In the genomic region with DNA sequence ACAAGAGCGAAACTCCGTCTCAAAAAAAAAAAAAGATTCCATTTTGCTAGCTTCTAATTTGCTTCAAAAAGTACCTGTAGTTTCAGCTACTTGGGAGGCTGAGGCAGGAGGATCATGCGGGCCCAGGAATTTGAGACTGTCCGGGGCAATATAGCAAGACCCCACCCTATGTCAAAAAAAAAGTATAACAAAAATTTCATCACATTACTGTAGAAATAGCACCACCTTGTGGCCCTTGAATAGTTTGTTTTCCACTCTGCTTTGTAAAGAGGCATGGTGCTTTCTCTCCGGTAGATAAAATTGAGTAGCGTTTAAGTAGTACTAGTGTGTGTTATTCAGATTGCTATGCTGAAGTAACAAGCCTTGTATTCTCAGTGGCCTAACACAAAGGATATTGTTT, we compare ENCODE assay signal across 8 cellular contexts. TPM values are rescaled to one million over a fixed set of nuclear protein-coding genes. Genes with fewer than 3 reads are reported as not detected.
DNase-seq lines count a peak whose midpoint lies in the region; ATAC-seq and TF ChIP-seq lines count a peak whose summit lies in the region.

No MANE protein-coding gene starts in this region.

- TF ChIP-seq CTCF in Panc1 (IDR thresholded peaks at IDR 0.05) (no peak), choroid plexus epithelial cell (conservative IDR thresholded peaks at IDR 0.05; ENCODE audit: low read depth, low read length) (peak; percentile 56), liver (IDR thresholded peaks at IDR 0.05; ENCODE audit: low read depth, low read length, missing input control) (peak; percentile 60), uterus (IDR thresholded peaks at IDR 0.05) (peak; percentile 44 to 75 (median 53))

- H3K36me3 Mint-ChIP-seq in activated CD8-positive, alpha-beta memory T cell treated with anti-CD3 and anti-CD28 coated beads, Interleukin-2, amount 10 ng/mL, durations not matched to agents 7 days and 5 days: no peaks in the 10 kb centered on the region

- intact Hi-C loops in Panc1 (cut with micrococcal nuclease; ENCODE audit: unreplicated experiment) (no loop called here), uterus (cut with DNase I; ENCODE audit: low total_unique reads) (no loop called here)

- no TSS peak for BruUV-seq in Panc1 (replicated peaks; lab: Mats Ljungman, UMichigan)

- no peak for DNase-seq in activated CD8-positive, alpha-beta memory T cell treated with anti-CD3 and anti-CD28 coated beads, Interleukin-2, amount 10 ng/mL, durations not matched to agents 7 days and 5 days
- DNase-seq in activated CD8-positive, alpha-beta memory T cell treated with anti-CD3 and anti-CD28 coated beads, Interleukin-2, amount 50 U/mL, for 48 hours: no peak
- DNase-seq in LHCN-M2 (ENCODE audit: low read depth) (peak; percentile 67), Panc1 (ENCODE audit: low read depth, low spot score) (peak; percentile 27), choroid plexus epithelial cell (ENCODE audit: low read depth) (peak; percentile 82), uterus (peak in 1 of 2 donors; percentile 31)

- H3K9me3 ChIP-seq in Panc1 (ENCODE audit: control insufficient read depth, insufficient read depth, low read depth, low read length): no peaks in the 10 kb centered on the region
- H3K9me3 ChIP-seq in liver (ENCODE audit: control insufficient read depth in 4 of 4, low read length in 3 of 4): no peaks in the 10 kb centered on the region
- H3K9me3 ChIP-seq in uterus: no peaks in the 10 kb centered on the region

- no peak for TF ChIP-seq POLR2A in uterus (IDR thresholded peaks at IDR 0.05)

- 37% methylated on average over 6 of the region's 6 CpGs for WGBS in liver

- no peak overlapping the region for H3K4me3 ChIP-seq in Panc1 (ENCODE audit: low read depth in 2 of 2, low read length in 2 of 2)
- H3K4me3 ChIP-seq in choroid plexus epithelial cell (ENCODE audit: low read depth, low read length): no peak overlapping the region
- no peak overlapping the region for H3K4me3 ChIP-seq in liver (ENCODE audit: low read depth in 1 of 3, low read length in 3 of 3)
- no peak overlapping the region for H3K4me3 ChIP-seq in uterus

- no peaks in the 10 kb centered on the region for H3K9me3 Mint-ChIP-seq in activated CD8-positive, alpha-beta memory T cell treated with anti-CD3 and anti-CD28 coated beads, Interleukin-2, amount 10 ng/mL, durations not matched to agents 7 days and 5 days (ENCODE audit: low read depth)

- H3K9ac ChIP-seq in liver (ENCODE audit: low read depth in 1 of 2, low read length in 2 of 2): no peak overlapping the region

- no peaks in the 10 kb centered on the region for H3K4me1 ChIP-seq in Panc1 (ENCODE audit: control insufficient read depth, insufficient read depth, low read length)
- H3K4me1 ChIP-seq in liver (ENCODE audit: control insufficient read depth in 4 of 4, insufficient read depth in 4 of 4, low read length in 3 of 4): peaks cover 0 to 2% (median 0%) of the 10 kb centered on the region in 4 donors
- H3K4me1 ChIP-seq in uterus: no peaks in the 10 kb centered on the region

- H3K27me3 ChIP-seq in Panc1 (ENCODE audit: control insufficient read depth, insufficient read depth, low read length): no peaks in the 10 kb centered on the region
- H3K27me3 ChIP-seq in liver (ENCODE audit: control insufficient read depth in 4 of 4, insufficient read depth in 4 of 4, low read length in 3 of 4): no peaks in the 10 kb centered on the region
- H3K27me3 ChIP-seq in uterus: no peaks in the 10 kb centered on the region

- ATAC-seq in activated CD8-positive, alpha-beta memory T cell treated with anti-CD3 and anti-CD28 coated beads, Interleukin-2, amount 10 ng/mL, durations not matched to agents 7 days and 5 days: peak; percentile 75
- ATAC-seq in Panc1: peak; percentile 82
- ATAC-seq in HG02938 (IDR thresholded peaks at IDR 0.05; ENCODE audit: unreplicated experiment): no peak

- H3K27ac ChIP-seq in Panc1 (ENCODE audit: low read length) (no peak overlapping the region), liver (ENCODE audit: low read depth in 1 of 2, low read length in 2 of 2) (no peak overlapping the region), uterus (no peak overlapping the region)

- CTCF ChIA-PET in activated CD8-positive, alpha-beta memory T cell treated with anti-CD3 and anti-CD28 coated beads, Interleukin-2, amount 10 ng/mL, durations not matched to agents 7 days and 5 days (lab: Charles Lee): interaction anchor here (0.8 to 2.0 kb wide), 6 partner anchors 13 to 341 kb away, joined by 3 to 23 read pairs (median 4); no protein-coding TSS in a partner anchor
- CTCF ChIA-PET in Panc1 (lab: Charles Lee): no interaction called here

- in situ Hi-C loops in Panc1 (cut with HindIII; ENCODE audit: low pct_unique_long_range_greater_than_20kb, low sequenced_read_pairs): no loop called here

- TF ChIP-seq RAD21 in liver (IDR thresholded peaks at IDR 0.05): peak; percentile 80 to 84

- H3K36me3 ChIP-seq in Panc1 (ENCODE audit: control insufficient read depth, insufficient read depth, low read length) (no peaks in the 10 kb centered on the region), liver (ENCODE audit: control insufficient read depth in 4 of 4, insufficient read depth in 3 of 4, low read depth in 1 of 4, low read length in 3 of 4) (no peaks in the 10 kb centered on the region), uterus (no peaks in the 10 kb centered on the region)

- H3K4me3 Mint-ChIP-seq in activated CD8-positive, alpha-beta memory T cell treated with anti-CD3 and anti-CD28 coated beads, Interleukin-2, amount 10 ng/mL, durations not matched to agents 7 days and 5 days: no peak overlapping the region

- peaks cover 3% of the 10 kb centered on the region for H3K4me1 Mint-ChIP-seq in activated CD8-positive, alpha-beta memory T cell treated with anti-CD3 and anti-CD28 coated beads, Interleukin-2, amount 10 ng/mL, durations not matched to agents 7 days and 5 days

- no peaks in the 10 kb centered on the region for H3K27me3 Mint-ChIP-seq in activated CD8-positive, alpha-beta memory T cell treated with anti-CD3 and anti-CD28 coated beads, Interleukin-2, amount 10 ng/mL, durations not matched to agents 7 days and 5 days

- POLR2A ChIA-PET in Panc1 (lab: Charles Lee): interaction anchor here (0.6 kb wide), 1 partner anchor 13 kb away, joined by 6 read pairs; no protein-coding TSS in a partner anchor

- H3K27ac Mint-ChIP-seq in activated CD8-positive, alpha-beta memory T cell treated with anti-CD3 and anti-CD28 coated beads, Interleukin-2, amount 10 ng/mL, durations not matched to agents 7 days and 5 days: no peak overlapping the region

TF ChIP-seq in liver, 16 proteins besides CTCF, POLR2A, EP300 and RAD21 (continues in another document):
- TF ChIP-seq FOXA1 (IDR thresholded peaks at IDR 0.05) (no peak), SP1 (IDR thresholded peaks at IDR 0.05) (no peak), EGR1 (IDR thresholded peaks at IDR 0.05; ENCODE audit: low read depth in 2 of 2) (no peak), HNF4A (conservative IDR thresholded peaks at IDR 0.05) (no peak), RXRA (IDR thresholded peaks at IDR 0.05) (no peak), HNF4G (IDR thresholded peaks at IDR 0.05) (no peak), YY1 (IDR thresholded peaks at IDR 0.05) (no peak), GABPA (IDR thresholded peaks at IDR 0.05 in 1 of 2, conservative IDR thresholded peaks at IDR 0.05 in 1 of 2) (no peak), FOXA2 (IDR thresholded peaks at IDR 0.05) (no peak), NR2F2 (IDR thresholded peaks at IDR 0.05) (no peak)
- TF ChIP-seq, protein P1, sequence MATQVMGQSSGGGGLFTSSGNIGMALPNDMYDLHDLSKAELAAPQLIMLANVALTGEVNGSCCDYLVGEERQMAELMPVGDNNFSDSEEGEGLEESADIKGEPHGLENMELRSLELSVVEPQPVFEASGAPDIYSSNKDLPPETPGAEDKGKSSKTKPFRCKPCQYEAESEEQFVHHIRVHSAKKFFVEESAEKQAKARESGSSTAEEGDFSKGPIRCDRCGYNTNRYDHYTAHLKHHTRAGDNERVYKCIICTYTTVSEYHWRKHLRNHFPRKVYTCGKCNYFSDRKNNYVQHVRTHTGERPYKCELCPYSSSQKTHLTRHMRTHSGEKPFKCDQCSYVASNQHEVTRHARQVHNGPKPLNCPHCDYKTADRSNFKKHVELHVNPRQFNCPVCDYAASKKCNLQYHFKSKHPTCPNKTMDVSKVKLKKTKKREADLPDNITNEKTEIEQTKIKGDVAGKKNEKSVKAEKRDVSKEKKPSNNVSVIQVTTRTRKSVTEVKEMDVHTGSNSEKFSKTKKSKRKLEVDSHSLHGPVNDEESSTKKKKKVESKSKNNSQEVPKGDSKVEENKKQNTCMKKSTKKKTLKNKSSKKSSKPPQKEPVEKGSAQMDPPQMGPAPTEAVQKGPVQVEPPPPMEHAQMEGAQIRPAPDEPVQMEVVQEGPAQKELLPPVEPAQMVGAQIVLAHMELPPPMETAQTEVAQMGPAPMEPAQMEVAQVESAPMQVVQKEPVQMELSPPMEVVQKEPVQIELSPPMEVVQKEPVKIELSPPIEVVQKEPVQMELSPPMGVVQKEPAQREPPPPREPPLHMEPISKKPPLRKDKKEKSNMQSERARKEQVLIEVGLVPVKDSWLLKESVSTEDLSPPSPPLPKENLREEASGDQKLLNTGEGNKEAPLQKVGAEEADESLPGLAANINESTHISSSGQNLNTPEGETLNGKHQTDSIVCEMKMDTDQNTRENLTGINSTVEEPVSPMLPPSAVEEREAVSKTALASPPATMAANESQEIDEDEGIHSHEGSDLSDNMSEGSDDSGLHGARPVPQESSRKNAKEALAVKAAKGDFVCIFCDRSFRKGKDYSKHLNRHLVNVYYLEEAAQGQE (IDR thresholded peaks at IDR 0.05): no peak
- TF ChIP-seq, protein P2, sequence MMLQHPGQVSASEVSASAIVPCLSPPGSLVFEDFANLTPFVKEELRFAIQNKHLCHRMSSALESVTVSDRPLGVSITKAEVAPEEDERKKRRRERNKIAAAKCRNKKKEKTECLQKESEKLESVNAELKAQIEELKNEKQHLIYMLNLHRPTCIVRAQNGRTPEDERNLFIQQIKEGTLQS (IDR thresholded peaks at IDR 0.05): no peak

RNA-seq across cellular contexts. Expression of gene MSTO1, which starts 18.2 kb away (rescaled TPM):
- total RNA-seq in activated CD8-positive, alpha-beta memory T cell treated with anti-CD3 and anti-CD28 coated beads, Interleukin-2, amount 10 ng/mL, durations not matched to agents 7 days and 5 days: 10 to 100 TPM; 60.3 to 62.7 TPM
- 25.5 and 31.5 TPM in 2 replicates for total RNA-seq in LHCN-M2 (2014; rRNA removed)
- polyA plus RNA-seq in LHCN-M2 (2012): 35.5 TPM
- 60.9 TPM for total RNA-seq in Panc1 (2021; ENCODE audit: unreplicated experiment)
- polyA plus RNA-seq in Panc1 (2012; ENCODE audit: insufficient read length): 55.6 TPM
- total RNA-seq in liver: 10 to 100 TPM in 1 of 2 donors, 1 to 10 TPM in 1; 8.9 to 22.9 TPM
- polyA plus RNA-seq in liver: 10 to 100 TPM; 14.6 to 21.8 TPM
- total RNA-seq in uterus: 10 to 100 TPM; 10.6 to 76.8 (median 38.6) TPM

RNA-seq across cellular contexts. Expression of gene ASH1L, which starts 29.2 kb away (rescaled TPM):
- 10 to 100 TPM; 34.0 to 52.9 TPM for total RNA-seq in activated CD8-positive, alpha-beta memory T cell treated with anti-CD3 and anti-CD28 coated beads, Interleukin-2, amount 10 ng/mL, durations not matched to agents 7 days and 5 days
- total RNA-seq in LHCN-M2 (2014; rRNA removed) (19.2 and 24.2 TPM in 2 replicates), Panc1 (2021; ENCODE audit: unreplicated experiment) (40.9 TPM), liver (10 to 100 TPM; 13.7 to 30.3 TPM), uterus (100 to 1,000 TPM in 2 of 4 donors, 10 to 100 TPM in 2; 48.9 to 159 (median 99.8) TPM)
- 5.9 TPM for polyA plus RNA-seq in LHCN-M2 (2012)
- polyA plus RNA-seq in Panc1 (2012; ENCODE audit: insufficient read length): 23.0 TPM
- polyA plus RNA-seq in liver: 10 to 100 TPM in 1 of 2 donors, 1 to 10 TPM in 1; 3.9 to 14.1 TPM

Comparison
In these comparisons a context has a peak if more than half of its experiments do, and no peak if none do; other contexts are left out.
1. DNase-seq: peak in LHCN-M2 (single experiment), Panc1 (single experiment) and choroid plexus epithelial cell (single experiment); none in activated CD8-positive, alpha-beta memory T cell treated with anti-CD3 and anti-CD28 coated beads, Interleukin-2, amount 10 ng/mL, durations not matched to agents 7 days and 5 days (single experiment) and activated CD8-positive, alpha-beta memory T cell treated with anti-CD3 and anti-CD28 coated beads, Interleukin-2, amount 50 U/mL, for 48 hours (single experiment).